Comparison of ENCODE assay signal across 10 cellular contexts in the genomic region with DNA sequence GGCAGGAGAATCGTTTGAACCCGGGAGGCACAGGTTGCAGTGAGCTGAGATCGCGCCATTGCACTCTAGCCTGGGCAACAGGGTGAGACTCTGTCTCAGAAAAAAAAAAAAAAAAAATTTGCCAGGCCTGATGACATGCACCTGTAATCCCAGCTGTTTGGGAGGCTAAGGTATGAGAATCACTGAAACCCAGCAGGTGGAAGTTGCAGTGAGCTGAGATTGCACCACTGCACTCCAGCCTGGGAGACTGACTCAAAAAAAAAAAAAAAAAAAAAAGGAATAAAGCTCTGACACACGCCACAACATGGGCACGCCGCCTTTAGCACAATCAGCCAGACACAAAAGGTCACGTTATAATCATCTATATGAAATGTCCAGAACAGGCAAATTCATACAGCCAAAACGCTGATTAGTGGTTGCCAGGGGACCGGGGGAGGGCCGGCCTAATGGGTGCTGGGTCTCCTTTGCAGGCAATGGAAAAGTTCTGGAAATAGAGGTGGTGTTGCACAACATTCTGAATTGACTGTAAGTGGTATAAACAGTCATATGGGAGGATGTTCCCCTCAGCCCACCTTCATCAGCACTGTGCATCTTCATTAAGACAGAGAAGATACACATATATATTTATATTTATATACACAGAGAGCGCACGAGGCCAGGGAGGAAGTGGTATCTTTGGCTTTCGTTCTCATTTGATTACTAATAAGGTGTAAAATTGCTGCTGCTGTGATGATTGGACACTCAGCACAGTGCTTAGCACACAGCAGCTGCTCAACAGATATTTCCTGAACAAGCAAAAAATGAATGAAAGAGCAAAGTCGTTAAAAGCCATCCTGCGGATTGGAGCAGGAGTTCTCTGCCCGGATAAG. TPM values are rescaled to one million over a fixed set of nuclear protein-coding genes. Genes with fewer than 3 reads are reported as not detected.
DNase-seq lines count a peak whose midpoint lies in the region; ATAC-seq, FAIRE-seq and TF ChIP-seq lines count a peak whose summit lies in the region.
"Had no signal": no experiment of that assay in that cellular context is flagged by ENCODE, and none has a peak within 500 bp of the region (broad histone marks: within the 10 kb centered on the region; RNA-seq: fewer than 3 reads in every experiment).

No MANE protein-coding gene starts in this region.

- WGBS in thyroid gland, 2 donors, result 85 to 87% methylated on average over 17 of the region's 17 CpGs

- peak overlapping the region; percentile 54 for H3K27ac Mint-ChIP-seq in activated T-helper 17 cell treated with anti-CD3 and anti-CD28 coated beads, Interleukin-2, amount 50 U/mL, for 72 hours

- FAIRE-seq in HTR-8/SVneo (lab: Jason Lieb, UNC), result no peak

- DNase-seq in GM10266 (ENCODE audit: extremely low spot score) (peak; percentile 80), T-helper 9 cell (no peak), HTR-8/SVneo (ENCODE audit: insufficient read length, low spot score) (no peak), thyroid gland (no peak), NCI-H1092 (lab: John Stamatoyannopoulos, UW) (no peak)
- DNase-seq: DMS53 had no signal

- H3K9me3 ChIP-seq in thyroid gland, result no peaks in the 10 kb centered on the region

- peak overlapping the region; percentile 28 for H3K4me3 Mint-ChIP-seq in activated T-helper 17 cell treated with anti-CD3 and anti-CD28 coated beads, Interleukin-2, amount 50 U/mL, for 72 hours

- H3K4me1 Mint-ChIP-seq in activated T-helper 17 cell treated with anti-CD3 and anti-CD28 coated beads, Interleukin-2, amount 50 U/mL, for 72 hours, result peaks cover 15% of the 10 kb centered on the region

- ATAC-seq in GM19397 (IDR thresholded peaks at IDR 0.05; ENCODE audit: unreplicated experiment) (peak; percentile 66), HG03354 (IDR thresholded peaks at IDR 0.05; ENCODE audit: poor library complexity, severe bottlenecking, unreplicated experiment) (peak; percentile 60)
- no peak for ATAC-seq in activated T-helper 17 cell treated with anti-CD3 and anti-CD28 coated beads, Interleukin-2, amount 50 U/mL, for 72 hours (replicated peaks)

- no peaks in the 10 kb centered on the region for H3K9me3 Mint-ChIP-seq in activated T-helper 17 cell treated with anti-CD3 and anti-CD28 coated beads, Interleukin-2, amount 50 U/mL, for 72 hours

- TF ChIP-seq CTCF in GM10266 (IDR thresholded peaks at IDR 0.05; ENCODE audit: control insufficient read depth, insufficient read depth, low read depth, missing control alignments) (no peak), thyroid gland (IDR thresholded peaks at IDR 0.05) (no peak)

- H3K27ac ChIP-seq in thyroid gland, result no peak overlapping the region

- no peaks in the 10 kb centered on the region for H3K27me3 Mint-ChIP-seq in activated T-helper 17 cell treated with anti-CD3 and anti-CD28 coated beads, Interleukin-2, amount 50 U/mL, for 72 hours

- H3K36me3 ChIP-seq in thyroid gland, result peaks cover 12 to 16% of the 10 kb centered on the region in 2 donors

- H3K36me3 Mint-ChIP-seq in activated T-helper 17 cell treated with anti-CD3 and anti-CD28 coated beads, Interleukin-2, amount 50 U/mL, for 72 hours (ENCODE audit: low read depth), result peaks cover 48% of the 10 kb centered on the region

- H3K4me3 ChIP-seq in thyroid gland (replicated peaks in 1 of 3), result no peak overlapping the region

- TF ChIP-seq POLR2A in thyroid gland (IDR thresholded peaks at IDR 0.05), result no peak

- intact Hi-C loops in thyroid gland (cut with DNase I), result no loop called here

- H3K27me3 ChIP-seq in thyroid gland, result no peaks in the 10 kb centered on the region

- H3K4me1 ChIP-seq in thyroid gland, result peaks cover 7 to 14% of the 10 kb centered on the region in 2 donors

RNA-seq across cellular contexts. Expression of a gene that starts 3.8 kb away (rescaled TPM):
- total RNA-seq in activated T-helper 17 cell treated with anti-CD3 and anti-CD28 coated beads, Interleukin-2, amount 50 U/mL, for 72 hours, result 10 to 100 TPM; 20.8 to 56.6 TPM
- total RNA-seq in thyroid gland, result 10 to 100 TPM; 24.2 to 48.4 (median 31.2) TPM

RNA-seq across cellular contexts. Expression of a gene that starts 7.7 kb away (rescaled TPM):
- 10 to 100 TPM in 1 of 2 donors, 1 to 10 TPM in 1; 6.3 to 13.7 TPM for total RNA-seq in activated T-helper 17 cell treated with anti-CD3 and anti-CD28 coated beads, Interleukin-2, amount 50 U/mL, for 72 hours
- total RNA-seq in thyroid gland, result 1 to 10 TPM in 1 of 4 donors, under 1 TPM in 1, not detected in 2; 0.83 to 1.2 TPM

RNA-seq across cellular contexts. Expression of a gene that starts 17.3 kb away (rescaled TPM):
- total RNA-seq in activated T-helper 17 cell treated with anti-CD3 and anti-CD28 coated beads, Interleukin-2, amount 50 U/mL, for 72 hours, result 100 to 1,000 TPM; 156 to 319 TPM
- 10 to 100 TPM; 26.1 to 99.8 (median 54.2) TPM for total RNA-seq in thyroid gland

RNA-seq across cellular contexts. Expression of a gene that starts 47.5 kb away (rescaled TPM):
- total RNA-seq in activated T-helper 17 cell treated with anti-CD3 and anti-CD28 coated beads, Interleukin-2, amount 50 U/mL, for 72 hours, result 10 to 100 TPM in 1 of 2 donors, 1 to 10 TPM in 1; 8.5 to 11.3 TPM
- total RNA-seq in thyroid gland, result 1 to 10 TPM; 1.6 to 5.8 (median 2.9) TPM

RNA-seq across cellular contexts. Expression of a gene that starts 49.1 kb away (rescaled TPM):
- total RNA-seq in activated T-helper 17 cell treated with anti-CD3 and anti-CD28 coated beads, Interleukin-2, amount 50 U/mL, for 72 hours, result under 1 TPM; 0.39 to 0.56 TPM
- 1 to 10 TPM in 1 of 4 donors, not detected in 3; 1.3 TPM for total RNA-seq in thyroid gland
- total RNA-seq: H4 had no signal
